35 cellular contexts compared by ENCODE assay signal in genomic region chr13:38993381-38993780, GRCh38. TPM values are rescaled to one million over a fixed set of nuclear protein-coding genes. Genes with fewer than 3 reads are reported as not detected.
"Had no signal": no experiment of that assay in that cellular context is flagged by ENCODE, and none has a peak within 500 bp of the region (broad histone marks: within the 10 kb centered on the region; RNA-seq: fewer than 3 reads in every experiment).

No MANE protein-coding gene starts in this region.

- H3K9me3 ChIP-seq: adrenal gland, body of pancreas, breast epithelium had no signal

- H3K36me3 Mint-ChIP-seq: activated naive CD4-positive, alpha-beta T cell treated with anti-CD3 and anti-CD28 coated beads, Interleukin-2, amount 50 U/mL, for 24 hours; WTC11 had no signal

- H3K4me1 Mint-ChIP-seq: activated CD4-positive, alpha-beta T cell treated with anti-CD3 and anti-CD28 coated beads, Interleukin-2, amount 10 ng/mL, durations not matched to agents 7 days and 5 days; activated naive CD4-positive, alpha-beta T cell treated with anti-CD3 and anti-CD28 coated beads, Interleukin-2, amount 50 U/mL, for 24 hours had no signal

- ATAC-seq: activated CD4-positive, alpha-beta T cell treated with anti-CD3 and anti-CD28 coated beads for 36 hours; activated CD4-positive, CD25-positive, alpha-beta regulatory T cell treated with anti-CD3 and anti-CD28 coated beads, Interleukin-2, amount 50 U/mL, for 24 hours; activated CD8-positive, alpha-beta T cell treated with anti-CD3 and anti-CD28 coated beads, Interleukin-2, amount 10 ng/mL, durations not matched to agents 7 days and 5 days; body of pancreas; WTC11 had no signal

- H3K4me3 Mint-ChIP-seq: activated CD4-positive, alpha-beta T cell treated with anti-CD3 and anti-CD28 coated beads for 36 hours; activated CD4-positive, alpha-beta T cell treated with anti-CD3 and anti-CD28 coated beads, Interleukin-2, amount 10 ng/mL, durations not matched to agents 7 days and 5 days; activated CD8-positive, alpha-beta T cell treated with anti-CD3 and anti-CD28 coated beads, Interleukin-2, amount 10 ng/mL, durations not matched to agents 7 days and 5 days; activated naive CD4-positive, alpha-beta T cell treated with anti-CD3 and anti-CD28 coated beads, Interleukin-2, amount 50 U/mL, for 24 hours; activated T-cell treated with anti-CD3 and anti-CD28 coated beads, Interleukin-2, amount 50 U/mL, for 24 hours; WTC11 had no signal

- H3K9me3 Mint-ChIP-seq: activated CD4-positive, alpha-beta T cell treated with anti-CD3 and anti-CD28 coated beads, Interleukin-2, amount 10 ng/mL, durations not matched to agents 7 days and 5 days; activated naive CD4-positive, alpha-beta T cell treated with anti-CD3 and anti-CD28 coated beads, Interleukin-2, amount 50 U/mL, for 24 hours; activated T-cell treated with anti-CD3 and anti-CD28 coated beads, Interleukin-2, amount 50 U/mL, for 24 hours; activated T-helper 2 cell treated with anti-CD3 and anti-CD28 coated beads, Interferon-gamma antibody, Interleukin-2, Interleukin-4, amounts not matched to agents 10 μg/mL and 5 μg/mL and 100 μg/mL, durations not matched to agents 14 hours and 24 hours and 36 hours; WTC11 had no signal

- DNase-seq: activated CD4-positive, alpha-beta T cell treated with anti-CD3 and anti-CD28 coated beads for 36 hours; activated CD4-positive, alpha-beta T cell treated with anti-CD3 and anti-CD28 coated beads, Interleukin-2, amount 10 ng/mL, durations not matched to agents 7 days and 5 days; activated CD4-positive, alpha-beta T cell treated with anti-CD3 and anti-CD28 coated beads, Interleukin-2, amount 50 U/mL, for 48 hours; activated CD8-positive, alpha-beta T cell treated with anti-CD3 and anti-CD28 coated beads, Interleukin-2, amount 10 ng/mL, durations not matched to agents 7 days and 5 days; activated gamma-delta T cell; activated naive CD4-positive, alpha-beta T cell treated with Interleukin-2 at 50 U/mL for 16 hours; activated T-cell treated with anti-CD3 and anti-CD28 coated beads, Interleukin-2, amount 50 U/mL, for 24 hours; adrenal gland; body of pancreas; MM.1S; MV-4-11; NCI-H1092; NCI-H1436 treated with DMSO at 0.1 percent for 48 hours; NCI-H1694 treated with DMSO at 0.1 percent for 48 hours; NCI-H2029; NCI-H2107; NCI-H2171; NCI-H510A; NCI-H526; NCI-H748 treated with DMSO at 0.1 percent for 48 hours; PC-9; Right ventricle myocardium superior; SW 1271; T-helper 1 cell; T1000 had no signal

- H3K27ac Mint-ChIP-seq: activated CD4-positive, alpha-beta T cell treated with anti-CD3 and anti-CD28 coated beads for 36 hours; activated CD4-positive, alpha-beta T cell treated with anti-CD3 and anti-CD28 coated beads, Interleukin-2, amount 10 ng/mL, durations not matched to agents 7 days and 5 days; activated CD8-positive, alpha-beta T cell treated with anti-CD3 and anti-CD28 coated beads, Interleukin-2, amount 10 ng/mL, durations not matched to agents 7 days and 5 days; activated naive CD4-positive, alpha-beta T cell treated with anti-CD3 and anti-CD28 coated beads, Interleukin-2, amount 50 U/mL, for 24 hours; activated T-cell treated with anti-CD3 and anti-CD28 coated beads, Interleukin-2, amount 50 U/mL, for 24 hours; activated T-helper 2 cell treated with anti-CD3 and anti-CD28 coated beads, Interferon-gamma antibody, Interleukin-2, Interleukin-4, amounts not matched to agents 10 μg/mL and 5 μg/mL and 100 μg/mL, durations not matched to agents 14 hours and 24 hours and 36 hours; WTC11 had no signal

- H3K27me3 Mint-ChIP-seq: activated CD4-positive, alpha-beta T cell treated with anti-CD3 and anti-CD28 coated beads for 36 hours; activated T-cell treated with anti-CD3 and anti-CD28 coated beads, Interleukin-2, amount 50 U/mL, for 24 hours had no signal

RNA-seq across cellular contexts. Expression of gene STOML3, which starts 2.8 kb away (rescaled TPM):
- total RNA-seq: activated CD4-positive, alpha-beta T cell treated with anti-CD3 and anti-CD28 coated beads for 36 hours; activated CD4-positive, alpha-beta T cell treated with anti-CD3 and anti-CD28 coated beads, Interleukin-2, amount 10 ng/mL, durations not matched to agents 7 days and 5 days; activated CD8-positive, alpha-beta T cell treated with anti-CD3 and anti-CD28 coated beads, Interleukin-2, amount 10 ng/mL, durations not matched to agents 7 days and 5 days; activated T-helper 2 cell treated with anti-CD3 and anti-CD28 coated beads, Interferon-gamma antibody, Interleukin-2, Interleukin-4, amounts not matched to agents 10 μg/mL and 5 μg/mL and 100 μg/mL, durations not matched to agents 14 hours and 24 hours and 36 hours; adrenal gland; astrocyte; body of pancreas; breast epithelium; cardiac septum; LHCN-M2; OCI-LY7; PC-9; Right ventricle myocardium superior; T-helper 2 cell treated with Interferon-gamma antibody and Interleukin-4, amounts not matched to agents 100 ng/mL and 5 ng/mL, for 36 hours; WTC11 had no signal
